ENCODE assay signal across 1 cellular context in genomic region chr19:4369888-4370260, GRCh38.
TF ChIP-seq lines count a peak whose summit lies in the region.

No MANE protein-coding gene starts in this region.

TF ChIP-seq in SK-N-SH treated with all-trans-retinoic acid at 6 μM for 48 hours, 23 proteins besides CTCF, POLR2A, EP300 and RAD21 (continued from another document):
- TF ChIP-seq, protein P1, sequence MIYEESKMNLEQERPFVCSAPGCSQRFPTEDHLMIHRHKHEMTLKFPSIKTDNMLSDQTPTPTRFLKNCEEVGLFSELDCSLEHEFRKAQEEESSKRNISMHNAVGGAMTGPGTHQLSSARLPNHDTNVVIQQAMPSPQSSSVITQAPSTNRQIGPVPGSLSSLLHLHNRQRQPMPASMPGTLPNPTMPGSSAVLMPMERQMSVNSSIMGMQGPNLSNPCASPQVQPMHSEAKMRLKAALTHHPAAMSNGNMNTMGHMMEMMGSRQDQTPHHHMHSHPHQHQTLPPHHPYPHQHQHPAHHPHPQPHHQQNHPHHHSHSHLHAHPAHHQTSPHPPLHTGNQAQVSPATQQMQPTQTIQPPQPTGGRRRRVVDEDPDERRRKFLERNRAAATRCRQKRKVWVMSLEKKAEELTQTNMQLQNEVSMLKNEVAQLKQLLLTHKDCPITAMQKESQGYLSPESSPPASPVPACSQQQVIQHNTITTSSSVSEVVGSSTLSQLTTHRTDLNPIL (CRISPR knock-in tag; IDR thresholded peaks at IDR 0.05; ENCODE audit: low read depth) = no peak
- TF ChIP-seq PPARA (CRISPR knock-in tag; IDR thresholded peaks at IDR 0.05; ENCODE audit: borderline replicate concordance) (no peak), ARNTL (CRISPR knock-in tag; IDR thresholded peaks at IDR 0.05; ENCODE audit: borderline replicate concordance, low read depth) (no peak), ESRRG (CRISPR knock-in tag; IDR thresholded peaks at IDR 0.05) (no peak), BACH2 (CRISPR knock-in tag; IDR thresholded peaks at IDR 0.05; ENCODE audit: borderline replicate concordance) (no peak), ZFP30 (CRISPR knock-in tag; IDR thresholded peaks at IDR 0.05) (no peak), CSDC2 (CRISPR knock-in tag; IDR thresholded peaks at IDR 0.05) (no peak), SNAI2 (CRISPR knock-in tag; IDR thresholded peaks at IDR 0.05) (no peak), ZNF70 (CRISPR knock-in tag; IDR thresholded peaks at IDR 0.05) (no peak), ZNF565 (CRISPR knock-in tag; conservative IDR thresholded peaks at IDR 0.05; ENCODE audit: low read depth) (no peak), RARB (CRISPR knock-in tag; IDR thresholded peaks at IDR 0.05) (no peak), ZC3H10 (CRISPR knock-in tag; IDR thresholded peaks at IDR 0.05) (no peak), ZNF8 (CRISPR knock-in tag; IDR thresholded peaks at IDR 0.05) (no peak)
- TF ChIP-seq, protein P2, sequence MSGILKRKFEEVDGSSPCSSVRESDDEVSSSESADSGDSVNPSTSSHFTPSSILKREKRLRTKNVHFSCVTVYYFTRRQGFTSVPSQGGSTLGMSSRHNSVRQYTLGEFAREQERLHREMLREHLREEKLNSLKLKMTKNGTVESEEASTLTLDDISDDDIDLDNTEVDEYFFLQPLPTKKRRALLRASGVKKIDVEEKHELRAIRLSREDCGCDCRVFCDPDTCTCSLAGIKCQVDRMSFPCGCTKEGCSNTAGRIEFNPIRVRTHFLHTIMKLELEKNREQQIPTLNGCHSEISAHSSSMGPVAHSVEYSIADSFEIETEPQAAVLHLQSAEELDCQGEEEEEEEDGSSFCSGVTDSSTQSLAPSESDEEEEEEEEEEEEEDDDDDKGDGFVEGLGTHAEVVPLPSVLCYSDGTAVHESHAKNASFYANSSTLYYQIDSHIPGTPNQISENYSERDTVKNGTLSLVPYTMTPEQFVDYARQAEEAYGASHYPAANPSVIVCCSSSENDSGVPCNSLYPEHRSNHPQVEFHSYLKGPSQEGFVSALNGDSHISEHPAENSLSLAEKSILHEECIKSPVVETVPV (CRISPR knock-in tag; IDR thresholded peaks at IDR 0.05) = no peak
TF ChIP-seq in SK-N-SH treated with all-trans-retinoic acid at 6 μM for 48 hours: peak in this region for 0.
